ENCODE assay signal across 20 cellular contexts in genomic region chr2:95388091-95388692, GRCh38.
"Had no signal": no experiment of that assay in that cellular context is flagged by ENCODE, and none has a peak within 500 bp of the region (broad histone marks: within the 10 kb centered on the region; RNA-seq: fewer than 3 reads in every experiment).

No MANE protein-coding gene starts in this region.

- H3K4me1 ChIP-seq: parathyroid adenoma had no signal

- H3K27me3 ChIP-seq: neutrophil, right lobe of liver had no signal

- H3K4me3 ChIP-seq: right lobe of liver had no signal

- H3K27ac ChIP-seq: neutrophil, parathyroid adenoma, right lobe of liver, WERI-Rb-1 had no signal

- H3K4me1 Mint-ChIP-seq: activated naive CD8-positive, alpha-beta T cell treated with anti-CD3 and anti-CD28 coated beads, Interleukin-2, amount 10 ng/mL, durations not matched to agents 7 days and 5 days; natural killer cell; stimulated activated memory B cell treated with anti-CD40 and anti-IgM and Interleukin-4, amounts not matched to agents 10 μg/mL and 1 μg/mL and 100 μg/mL, for 72 hours had no signal

- H3K27ac Mint-ChIP-seq: activated naive CD8-positive, alpha-beta T cell treated with anti-CD3 and anti-CD28 coated beads, Interleukin-2, amount 10 ng/mL, durations not matched to agents 7 days and 5 days; activated T-helper 2 cell treated with anti-CD3 and anti-CD28 coated beads, Interferon-gamma antibody, Interleukin-2, Interleukin-4, amounts not matched to agents 10 μg/mL and 5 μg/mL and 100 μg/mL, durations not matched to agents 14 hours and 24 hours and 36 hours; dendritic cell treated with granulocyte-macrophage colony-stimulating factor and Interleukin-4, amounts not matched to agents 40 ng/mL and 50 ng/mL, for 4 days; natural killer cell; stimulated activated memory B cell treated with anti-CD40 and anti-IgM and Interleukin-4, amounts not matched to agents 10 μg/mL and 1 μg/mL and 100 μg/mL, for 72 hours had no signal

- H3K27me3 Mint-ChIP-seq: activated naive CD8-positive, alpha-beta T cell treated with anti-CD3 and anti-CD28 coated beads, Interleukin-2, amount 10 ng/mL, durations not matched to agents 7 days and 5 days had no signal

- DNase-seq: activated CD8-positive, alpha-beta memory T cell treated with anti-CD3 and anti-CD28 coated beads, Interleukin-2, amount 50 U/mL, for 4 hours; activated naive CD4-positive, alpha-beta T cell; activated naive CD8-positive, alpha-beta T cell treated with anti-CD3 and anti-CD28 coated beads, Interleukin-2, amount 10 ng/mL, durations not matched to agents 7 days and 5 days; activated T-cell treated with anti-CD3 and anti-CD28 coated beads, Interleukin-2, amount 50 U/mL, for 4 hours; effector memory CD4-positive, alpha-beta T cell; foreskin melanocyte; left ventricle myocardium superior; mammary epithelial cell; midbrain; natural killer cell; small intestine; stimulated activated CD4-positive, alpha-beta T cell treated with anti-CD3 and anti-CD28 coated beads, Interleukin-15, amount 100 ng/mL, for 24 hours; T-helper 1 cell; WERI-Rb-1 had no signal

- H3K36me3 ChIP-seq: neutrophil, right lobe of liver, WERI-Rb-1 had no signal

- ATAC-seq: right lobe of liver; stimulated activated memory B cell treated with anti-CD40 and anti-IgM and Interleukin-4, amounts not matched to agents 10 μg/mL and 1 μg/mL and 100 μg/mL, for 72 hours had no signal

- H3K9me3 Mint-ChIP-seq: activated naive CD8-positive, alpha-beta T cell treated with anti-CD3 and anti-CD28 coated beads, Interleukin-2, amount 10 ng/mL, durations not matched to agents 7 days and 5 days; activated T-cell treated with anti-CD3 and anti-CD28 coated beads, Interleukin-2, amount 50 U/mL, for 4 hours; activated T-helper 2 cell treated with anti-CD3 and anti-CD28 coated beads, Interferon-gamma antibody, Interleukin-2, Interleukin-4, amounts not matched to agents 10 μg/mL and 5 μg/mL and 100 μg/mL, durations not matched to agents 14 hours and 24 hours and 36 hours; dendritic cell treated with granulocyte-macrophage colony-stimulating factor and Interleukin-4, amounts not matched to agents 40 ng/mL and 50 ng/mL, for 4 days; natural killer cell; stimulated activated memory B cell treated with anti-CD40 and anti-IgM and Interleukin-4, amounts not matched to agents 10 μg/mL and 1 μg/mL and 100 μg/mL, for 72 hours had no signal

- H3K36me3 Mint-ChIP-seq: activated naive CD8-positive, alpha-beta T cell treated with anti-CD3 and anti-CD28 coated beads, Interleukin-2, amount 10 ng/mL, durations not matched to agents 7 days and 5 days; natural killer cell; stimulated activated memory B cell treated with anti-CD40 and anti-IgM and Interleukin-4, amounts not matched to agents 10 μg/mL and 1 μg/mL and 100 μg/mL, for 72 hours had no signal

- H3K4me3 Mint-ChIP-seq: activated naive CD8-positive, alpha-beta T cell treated with anti-CD3 and anti-CD28 coated beads, Interleukin-2, amount 10 ng/mL, durations not matched to agents 7 days and 5 days; activated T-cell treated with anti-CD3 and anti-CD28 coated beads, Interleukin-2, amount 50 U/mL, for 4 hours; dendritic cell treated with granulocyte-macrophage colony-stimulating factor and Interleukin-4, amounts not matched to agents 40 ng/mL and 50 ng/mL, for 4 days; natural killer cell; stimulated activated memory B cell treated with anti-CD40 and anti-IgM and Interleukin-4, amounts not matched to agents 10 μg/mL and 1 μg/mL and 100 μg/mL, for 72 hours had no signal

- H3K9me3 ChIP-seq: neutrophil, right lobe of liver had no signal

- H3K79me2 ChIP-seq: parathyroid adenoma had no signal
